32 cellular contexts compared by ENCODE assay signal in genomic region chr2:183867206-183867605, GRCh38.
DNase-seq lines count a peak whose midpoint lies in the region; ATAC-seq and TF ChIP-seq lines count a peak whose summit lies in the region.
"Had no signal": no experiment of that assay in that cellular context is flagged by ENCODE, and none has a peak within 500 bp of the region (broad histone marks: within the 10 kb centered on the region; RNA-seq: fewer than 3 reads in every experiment).

No MANE protein-coding gene starts in this region.

- H3K36me3 ChIP-seq in neural cell (ENCODE audit: insufficient read depth, low read length) = no peaks in the 10 kb centered on the region
- no peaks in the 10 kb centered on the region for H3K36me3 ChIP-seq in left lung
- H3K36me3 ChIP-seq: BE2C; BLaER1; BLaER1 treated with 17β-estradiol and CSF1 and Interleukin-3, amounts not matched to agents 10 nM and 100 nM had no signal

- no peak for ATAC-seq in left lung
- ATAC-seq: A549; CD8-positive, alpha-beta T cell had no signal

- H3K27me3 ChIP-seq in neural cell (ENCODE audit: insufficient read depth, low read depth, low read length) (no peaks in the 10 kb centered on the region), left lung (no peaks in the 10 kb centered on the region)
- H3K27me3 ChIP-seq: BE2C; BLaER1; BLaER1 treated with 17β-estradiol and CSF1 and Interleukin-3, amounts not matched to agents 10 nM and 100 nM had no signal

- peak; percentile 25 to 52 for DNase-seq in NCI-H446 (lab: John Stamatoyannopoulos, UW)
- DNase-seq in NCI-H446 treated with DMSO at 0.1 percent for 48 hours (lab: John Stamatoyannopoulos, UW) = peak; percentile 53
- DNase-seq in putamen (ENCODE audit: low spot score) = peak; percentile 57
- DNase-seq in GM20000 (ENCODE audit: low spot score) = no peak
- DNase-seq in stimulated activated CD4-positive, alpha-beta T cell treated with anti-CD3 and anti-CD28 coated beads, Interleukin-4, amount 100 ng/mL, for 24 hours = no peak
- no peak for DNase-seq in activated CD4-positive, alpha-beta T cell treated with anti-CD3 and anti-CD28 coated beads for 48 hours
- DNase-seq in left lung = no peak
- DNase-seq: 8988T; ACHN; AML-193; BE2C; C1 segment of cervical spinal cord; Caco-2; Calu3; CD4-positive, alpha-beta memory T cell; CD4-positive, alpha-beta T cell; CD4-positive, CD25-positive, alpha-beta regulatory T cell; CD8-positive, alpha-beta memory T cell; CD8-positive, alpha-beta T cell; COR-L47; DMS 273 treated with DMSO at 0.1 percent for 48 hours; DMS153; DMS53; DMS79; DMS79 treated with DMSO at 0.1 percent for 48 hours; DND-41 had no signal

- H3K4me2 ChIP-seq in neural cell (ENCODE audit: low read length) = no peak overlapping the region
- H3K4me2 ChIP-seq: A549; BLaER1; BLaER1 treated with 17β-estradiol and CSF1 and Interleukin-3, amounts not matched to agents 10 nM and 100 nM had no signal

- H3K9ac ChIP-seq in neural cell (ENCODE audit: low read length) = no peak overlapping the region
- H3K9ac ChIP-seq: BLaER1; BLaER1 treated with 17β-estradiol and CSF1 and Interleukin-3, amounts not matched to agents 10 nM and 100 nM had no signal

- intact Hi-C loops in left lung (cut with DNase I) = no loop called here

- no peaks in the 10 kb centered on the region for H3K4me1 ChIP-seq in left lung
- H3K4me1 ChIP-seq: A549; BLaER1; BLaER1 treated with 17β-estradiol and CSF1 and Interleukin-3, amounts not matched to agents 10 nM and 100 nM; Caco-2 had no signal

- H3K4me3 ChIP-seq in neural cell (ENCODE audit: low read length) (no peak overlapping the region), left lung (no peak overlapping the region)
- H3K4me3 ChIP-seq: A549; BLaER1; BLaER1 treated with 17β-estradiol and CSF1 and Interleukin-3, amounts not matched to agents 10 nM and 100 nM had no signal

- H3K27ac ChIP-seq in neural cell (ENCODE audit: low read length) (no peak overlapping the region), left lung (no peak overlapping the region)
- H3K27ac ChIP-seq: 22Rv1; A549; BLaER1; BLaER1 treated with 17β-estradiol and CSF1 and Interleukin-3, amounts not matched to agents 10 nM and 100 nM; C4-2B had no signal

- no peaks in the 10 kb centered on the region for H4K20me1 ChIP-seq in neural cell (ENCODE audit: insufficient read depth)
- H4K20me1 ChIP-seq: BLaER1; BLaER1 treated with 17β-estradiol and CSF1 and Interleukin-3, amounts not matched to agents 10 nM and 100 nM had no signal

- H2AFZ ChIP-seq in neural cell (ENCODE audit: low read depth, low read length) = no peak overlapping the region

- H3K9me2 ChIP-seq in neural cell (ENCODE audit: insufficient read depth, low read length) = no peaks in the 10 kb centered on the region

- no peak for TF ChIP-seq RAD21 in neural cell (conservative IDR thresholded peaks at IDR 0.05)

- peak; percentile 62 for TF ChIP-seq EP300 in neural cell (conservative IDR thresholded peaks at IDR 0.05; ENCODE audit: poor library complexity, severe bottlenecking)

- no peak for TF ChIP-seq CTCF in neural cell (IDR thresholded peaks at IDR 0.05; ENCODE audit: poor library complexity, severe bottlenecking)
- TF ChIP-seq CTCF in GM20000 (IDR thresholded peaks at IDR 0.05; ENCODE audit: extremely low read depth, missing control alignments) = no peak
- no peak for TF ChIP-seq CTCF in left lung (IDR thresholded peaks at IDR 0.05)

- H3K9me3 ChIP-seq in neural cell (ENCODE audit: low read length) (no peaks in the 10 kb centered on the region), left lung (no peaks in the 10 kb centered on the region)
- H3K9me3 ChIP-seq: A549; BE2C; BLaER1; BLaER1 treated with 17β-estradiol and CSF1 and Interleukin-3, amounts not matched to agents 10 nM and 100 nM; Caco-2 had no signal

- H3F3A ChIP-seq in neural cell (ENCODE audit: insufficient read depth, low read length, poor library complexity, severe bottlenecking) = no peaks in the 10 kb centered on the region

- no peaks in the 10 kb centered on the region for H3K79me2 ChIP-seq in neural cell (replicated peaks; ENCODE audit: insufficient read depth, low read length)

TF ChIP-seq in neural cell, 6 proteins besides CTCF, POLR2A, EP300 and RAD21:
- TF ChIP-seq TAF1 (IDR thresholded peaks at IDR 0.05; ENCODE audit: low read depth) (no peak), POLR2AphosphoS5 (IDR thresholded peaks at IDR 0.05) (peak; percentile 34)

Comparison
In these comparisons a context has a peak if more than half of its experiments do, and no peak if none do; other contexts are left out.
1. DNase-seq: peak in NCI-H446 (2 of 2), NCI-H446 treated with DMSO at 0.1 percent for 48 hours (single experiment) and putamen (single experiment); none in GM20000 (single experiment), stimulated activated CD4-positive, alpha-beta T cell treated with anti-CD3 and anti-CD28 coated beads, Interleukin-4, amount 100 ng/mL, for 24 hours (single experiment), activated CD4-positive, alpha-beta T cell treated with anti-CD3 and anti-CD28 coated beads for 48 hours (single experiment) and left lung (0 of 2).